ENCODE assay signal across 8 cellular contexts in the genomic region with DNA sequence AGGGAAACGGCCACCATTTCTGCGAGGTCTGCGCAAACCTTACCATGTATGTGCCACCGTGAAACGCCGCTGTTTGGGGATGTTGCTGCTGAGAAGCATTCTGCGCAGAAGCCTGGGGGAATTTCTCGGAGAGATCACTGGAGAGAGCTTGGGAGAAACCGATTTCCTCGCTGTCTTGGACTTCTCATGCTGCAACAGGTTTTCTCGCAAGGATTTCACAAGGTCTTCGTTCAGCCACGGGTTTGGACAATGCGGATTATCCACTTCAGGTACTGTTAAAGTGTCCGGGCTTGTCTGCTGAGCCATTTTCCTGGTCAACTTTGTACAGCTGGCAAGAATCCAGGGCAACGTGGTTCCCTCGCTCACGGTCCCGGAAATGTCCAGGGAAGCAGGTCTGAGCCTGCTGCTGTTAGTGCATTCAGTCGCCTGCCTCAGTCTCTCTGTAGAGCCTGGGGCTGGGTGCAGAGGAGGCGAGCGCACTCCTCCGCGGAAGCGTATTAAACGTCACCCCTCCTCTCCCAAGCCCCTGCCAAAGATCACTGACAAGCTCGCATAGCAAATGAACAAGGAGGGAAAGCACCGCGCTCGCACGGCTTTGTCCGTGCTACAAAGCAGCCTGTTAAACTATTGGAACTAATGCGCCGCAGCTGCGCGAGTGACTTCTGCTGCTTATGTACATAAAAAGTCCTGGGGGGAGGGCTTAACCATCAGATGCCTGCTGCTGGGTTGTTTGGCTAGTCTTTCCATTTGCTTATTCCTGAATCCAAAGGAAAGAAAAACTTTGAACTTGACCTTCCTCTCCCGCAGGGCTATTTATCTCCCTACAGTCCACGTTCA.
DNase-seq lines count a peak whose midpoint lies in the region; ATAC-seq and TF ChIP-seq lines count a peak whose summit lies in the region.

No MANE protein-coding gene starts in this region.

- peak overlapping the region; percentile 28 to 67 (median 40) for H3K4me3 ChIP-seq in spleen

- H3K36me3 Mint-ChIP-seq in chondrocyte (ENCODE audit: low read depth) = no peaks in the 10 kb centered on the region

- H3K4me3 Mint-ChIP-seq in chondrocyte (ENCODE audit: unreplicated experiment) = peak overlapping the region; percentile 84

- H3K27me3 ChIP-seq in spleen (replicated peaks in 1 of 7) = peaks cover 0 to 35% (median 12%) of the 10 kb centered on the region in 7 donors

- peak overlapping the region; percentile 89 for H3K27ac Mint-ChIP-seq in chondrocyte (ENCODE audit: unreplicated experiment)

- H3K27me3 Mint-ChIP-seq in chondrocyte (ENCODE audit: low read depth) = no peaks in the 10 kb centered on the region

- H3K27ac ChIP-seq in spleen = peak overlapping the region in 5 of 8 donors; percentile 13 to 42 (median 29)

- peak in 1 of 3 donors; percentile 12 for TF ChIP-seq POLR2A in spleen (IDR thresholded peaks at IDR 0.05)

- CTCF ChIA-PET in GM10248 (lab: Yijun Ruan, JAX) = interaction anchor here (0.9 kb wide), 1 partner anchor 14 kb away, joined by 3 read pairs; no protein-coding TSS in a partner anchor

- H3K9me3 ChIP-seq in spleen = no peaks in the 10 kb centered on the region

- H3K36me3 ChIP-seq in spleen = no peaks in the 10 kb centered on the region

- 4 to 10% (median 6%) methylated on average over 26 to 38 of the region's 38 CpGs for whole genome bisulfite sequencing in spleen, 5 donors

- TF ChIP-seq CTCF in GM10248 (IDR thresholded peaks at IDR 0.05; ENCODE audit: control extremely low read depth, extremely low read depth, low read depth, missing control alignments) (no peak), chondrocyte (IDR thresholded peaks at IDR 0.05) (no peak), spleen (IDR thresholded peaks at IDR 0.05 in 8 of 11, conservative IDR thresholded peaks at IDR 0.05 in 3 of 11) (no peak)

- ATAC-seq in HG03342 (IDR thresholded peaks at IDR 0.05; ENCODE audit: unreplicated experiment) = peak; percentile 54
- peak; percentile 92 for ATAC-seq in left colon
- ATAC-seq in HG03460 (IDR thresholded peaks at IDR 0.05; ENCODE audit: unreplicated experiment) = no peak

- no peaks in the 10 kb centered on the region for H3K9me3 Mint-ChIP-seq in chondrocyte (ENCODE audit: low read depth)

- H3K4me1 Mint-ChIP-seq in chondrocyte (ENCODE audit: low read depth) = peaks cover 70% of the 10 kb centered on the region

- peak; percentile 6 for DNase-seq in GM10248 (ENCODE audit: extremely low spot score)
- DNase-seq in RPMI7951 (ENCODE audit: low read depth) = peak; percentile 95
- no peak for DNase-seq in chondrocyte (ENCODE audit: low spot score)
- peak; percentile 71 to 77 for DNase-seq in left colon
- DNase-seq in spleen = peak; percentile 83
- DNase-seq in cerebellum (ENCODE audit: low spot score) = no peak

- POLR2A ChIA-PET in GM10248 (lab: Yijun Ruan, JAX) = no interaction called here

- intact Hi-C loops in left colon (cut with DNase I, micrococcal nuclease) (no loop called here), spleen (cut with DNase I; ENCODE audit: low total_unique reads) (no loop called here)

- peaks cover 0 to 51% (median 18%) of the 10 kb centered on the region in 6 donors for H3K4me1 ChIP-seq in spleen

Comparison
In these comparisons a context has a peak if more than half of its experiments do, and no peak if none do; other contexts are left out.
1. DNase-seq: peak in GM10248 (single experiment), RPMI7951 (single experiment), left colon (2 of 2) and spleen (single experiment); none in chondrocyte (single experiment) and cerebellum (single experiment).